Comparison of ENCODE assay signal across 37 cellular contexts in genomic region chr6:72500669-72501068, GRCh38.
"Had no signal": no experiment of that assay in that cellular context is flagged by ENCODE, and none has a peak within 500 bp of the region (broad histone marks: within the 10 kb centered on the region; RNA-seq: fewer than 3 reads in every experiment).

No MANE protein-coding gene starts in this region.

- H3K9me3 Mint-ChIP-seq: activated B cell treated with CpG ODN at 0.5 μM for 24 hours; activated CD4-positive, alpha-beta memory T cell treated with anti-CD3 and anti-CD28 coated beads for 36 hours; activated CD4-positive, alpha-beta T cell treated with anti-CD3 and anti-CD28 coated beads, Interleukin-2, amount 10 ng/mL, durations not matched to agents 24 days and 14 days; activated CD8-positive, alpha-beta T cell treated with anti-CD3 and anti-CD28 coated beads for 36 hours; activated naive CD4-positive, alpha-beta T cell treated with anti-CD3 and anti-CD28 coated beads for 36 hours; activated naive CD4-positive, alpha-beta T cell treated with anti-CD3 and anti-CD28 coated beads, Interleukin-2, amount 50 U/mL, for 72 hours; activated naive CD8-positive, alpha-beta T cell treated with anti-CD3 and anti-CD28 coated beads for 36 hours; activated T-cell treated with anti-CD3 and anti-CD28 coated beads, Interleukin-2, amount 50 U/mL, for 4 hours; activated T-cell treated with anti-CD3 and anti-CD28 coated beads, Interleukin-2, amount 50 U/mL, for 72 hours; activated T-helper 1 cell treated with anti-CD3 and anti-CD28 coated beads, Interleukin-12 subunit alpha, Interleukin-12 subunit beta, Interleukin-2, Interleukin-4 antibody, amounts not matched to agents 30 ng/mL and 10 ng/mL and 1 ng/mL, durations not matched to agents 14 hours and 24 hours and 36 hours; activated T-helper 17 cell treated with anti-CD3 and anti-CD28 coated beads, Interleukin-2, amount 50 U/mL, for 72 hours; T-helper 1 cell treated with Interleukin-12 subunit alpha and Interleukin-12 subunit beta and Interleukin-4 antibody, amounts not matched to agents 30 μg/mL and 1 μg/mL, for 36 hours; T-helper 2 cell treated with Interferon-gamma antibody and Interleukin-4, amounts not matched to agents 5 μg/mL and 100 μg/mL, for 36 hours had no signal

- FAIRE-seq: astrocyte, TTC549 had no signal

- H3K4me3 Mint-ChIP-seq: activated B cell treated with CpG ODN at 0.5 μM for 24 hours; activated CD4-positive, alpha-beta memory T cell treated with anti-CD3 and anti-CD28 coated beads for 36 hours; activated CD4-positive, alpha-beta T cell treated with anti-CD3 and anti-CD28 coated beads, Interleukin-2, amount 10 ng/mL, durations not matched to agents 24 days and 14 days; activated CD8-positive, alpha-beta T cell treated with anti-CD3 and anti-CD28 coated beads for 36 hours; activated naive CD4-positive, alpha-beta T cell treated with anti-CD3 and anti-CD28 coated beads for 36 hours; activated naive CD8-positive, alpha-beta T cell treated with anti-CD3 and anti-CD28 coated beads for 36 hours; activated T-cell treated with anti-CD3 and anti-CD28 coated beads, Interleukin-2, amount 50 U/mL, for 4 hours; activated T-helper 1 cell treated with anti-CD3 and anti-CD28 coated beads, Interleukin-12 subunit alpha, Interleukin-12 subunit beta, Interleukin-2, Interleukin-4 antibody, amounts not matched to agents 30 ng/mL and 10 ng/mL and 1 ng/mL, durations not matched to agents 14 hours and 24 hours and 36 hours; activated T-helper 17 cell treated with anti-CD3 and anti-CD28 coated beads, Interleukin-2, amount 50 U/mL, for 72 hours; T-helper 1 cell treated with Interleukin-12 subunit alpha and Interleukin-12 subunit beta and Interleukin-4 antibody, amounts not matched to agents 30 μg/mL and 1 μg/mL, for 36 hours; T-helper 2 cell treated with Interferon-gamma antibody and Interleukin-4, amounts not matched to agents 5 μg/mL and 100 μg/mL, for 36 hours had no signal

- H3K9me3 ChIP-seq: adrenal gland, body of pancreas, breast epithelium had no signal

- ATAC-seq: activated CD8-positive, alpha-beta T cell treated with anti-CD3 and anti-CD28 coated beads for 36 hours; activated naive CD4-positive, alpha-beta T cell treated with anti-CD3 and anti-CD28 coated beads, Interleukin-2, amount 50 U/mL, for 72 hours; activated T-cell treated with anti-CD3 and anti-CD28 coated beads, Interleukin-2, amount 50 U/mL, for 4 hours; activated T-cell treated with anti-CD3 and anti-CD28 coated beads, Interleukin-2, amount 50 U/mL, for 72 hours; activated T-helper 17 cell treated with anti-CD3 and anti-CD28 coated beads, Interleukin-2, amount 50 U/mL, for 72 hours; body of pancreas had no signal

- H3K4me3 ChIP-seq: adrenal gland, body of pancreas, breast epithelium had no signal

- H3K27me3 ChIP-seq: adrenal gland, body of pancreas, brain microvascular endothelial cell, breast epithelium had no signal

- H3K27ac Mint-ChIP-seq: activated CD4-positive, alpha-beta T cell treated with anti-CD3 and anti-CD28 coated beads, Interleukin-2, amount 10 ng/mL, durations not matched to agents 24 days and 14 days; activated CD8-positive, alpha-beta T cell treated with anti-CD3 and anti-CD28 coated beads for 36 hours; activated naive CD8-positive, alpha-beta T cell treated with anti-CD3 and anti-CD28 coated beads for 36 hours; activated T-helper 1 cell treated with anti-CD3 and anti-CD28 coated beads, Interleukin-12 subunit alpha, Interleukin-12 subunit beta, Interleukin-2, Interleukin-4 antibody, amounts not matched to agents 30 ng/mL and 10 ng/mL and 1 ng/mL, durations not matched to agents 14 hours and 24 hours and 36 hours; activated T-helper 17 cell treated with anti-CD3 and anti-CD28 coated beads, Interleukin-2, amount 50 U/mL, for 72 hours; T-helper 2 cell treated with Interferon-gamma antibody and Interleukin-4, amounts not matched to agents 5 μg/mL and 100 μg/mL, for 36 hours had no signal

- H3K27ac ChIP-seq: adrenal gland, body of pancreas, brain microvascular endothelial cell, breast epithelium, WERI-Rb-1 had no signal

- H3K4me1 Mint-ChIP-seq: activated B cell treated with CpG ODN at 0.5 μM for 24 hours; activated CD4-positive, alpha-beta T cell treated with anti-CD3 and anti-CD28 coated beads, Interleukin-2, amount 10 ng/mL, durations not matched to agents 24 days and 14 days; activated naive CD8-positive, alpha-beta T cell treated with anti-CD3 and anti-CD28 coated beads for 36 hours; activated T-helper 17 cell treated with anti-CD3 and anti-CD28 coated beads, Interleukin-2, amount 50 U/mL, for 72 hours had no signal

- H3K27me3 Mint-ChIP-seq: activated CD4-positive, alpha-beta T cell treated with anti-CD3 and anti-CD28 coated beads, Interleukin-2, amount 10 ng/mL, durations not matched to agents 24 days and 14 days had no signal

- H3K4me1 ChIP-seq: adrenal gland, body of pancreas, breast epithelium had no signal

- H3K36me3 ChIP-seq: adrenal gland, brain microvascular endothelial cell, breast epithelium, WERI-Rb-1 had no signal

- H3K36me3 Mint-ChIP-seq: activated CD4-positive, alpha-beta memory T cell treated with anti-CD3 and anti-CD28 coated beads for 36 hours; activated naive CD4-positive, alpha-beta T cell treated with anti-CD3 and anti-CD28 coated beads, Interleukin-2, amount 50 U/mL, for 72 hours; activated naive CD8-positive, alpha-beta T cell treated with anti-CD3 and anti-CD28 coated beads for 36 hours had no signal

- DNase-seq: activated B cell treated with CpG ODN at 0.5 μM for 24 hours; activated CD4-positive, alpha-beta memory T cell treated with anti-CD3 and anti-CD28 coated beads for 36 hours; activated CD4-positive, alpha-beta T cell treated with anti-CD3 and anti-CD28 coated beads for 4 hours; activated CD4-positive, alpha-beta T cell treated with anti-CD3 and anti-CD28 coated beads, Interleukin-2, amount 10 ng/mL, durations not matched to agents 24 days and 14 days; activated CD4-positive, alpha-beta T cell treated with anti-CD3 and anti-CD28 coated beads, Interleukin-2, amount 50 U/mL, for 1 hour; activated CD4-positive, alpha-beta T cell treated with anti-CD3 and anti-CD28 coated beads, Interleukin-2, amount 50 U/mL, for 4 hours; activated CD4-positive, CD25-positive, alpha-beta regulatory T cell treated with anti-CD3 and anti-CD28 coated beads, Interleukin-2, amount 50 U/mL, for 72 hours; activated CD8-positive, alpha-beta memory T cell treated with anti-CD3 and anti-CD28 coated beads, Interleukin-2, amount 50 U/mL, for 4 hours; activated CD8-positive, alpha-beta T cell treated with anti-CD3 and anti-CD28 coated beads for 36 hours; activated effector memory CD4-positive, alpha-beta T cell treated with anti-CD3 and anti-CD28 coated beads, Interleukin-2, amount 50 U/mL, for 16 hours; activated gamma-delta T cell treated with Interleukin-2 at 50 U/mL for 16 hours; activated naive CD4-positive, alpha-beta T cell; activated naive CD4-positive, alpha-beta T cell treated with anti-CD3 and anti-CD28 coated beads for 36 hours; activated naive CD4-positive, alpha-beta T cell treated with anti-CD3 and anti-CD28 coated beads, Interleukin-2, amount 50 U/mL, for 16 hours; activated naive CD8-positive, alpha-beta T cell treated with anti-CD3 and anti-CD28 coated beads for 36 hours; activated T-cell treated with anti-CD3 and anti-CD28 coated beads for 4 hours; activated T-cell treated with anti-CD3 and anti-CD28 coated beads, Interleukin-2, amount 50 U/mL, for 1 hour; activated T-cell treated with anti-CD3 and anti-CD28 coated beads, Interleukin-2, amount 50 U/mL, for 4 hours; activated T-cell treated with anti-CD3 and anti-CD28 coated beads, Interleukin-2, amount 50 U/mL, for 72 hours; adrenal gland; amniotic stem cell; aorta; body of pancreas; brain microvascular endothelial cell; central memory CD4-positive, alpha-beta T cell; T-helper 1 cell; T-helper 2 cell; T-helper 9 cell; WERI-Rb-1 had no signal
